ENCODE assay signal across 12 cellular contexts in genomic region chr13:50527612-50528509, GRCh38.
A peak's percentile ranks its signal among the peaks of the same experiment; 100 is the strongest.
DNase-seq lines count a peak whose midpoint lies in the region; ATAC-seq and TF ChIP-seq lines count a peak whose summit lies in the region.
"Had no signal": no experiment of that assay in that cellular context is flagged by ENCODE, and none has a peak within 500 bp of the region (broad histone marks: within the 10 kb centered on the region; RNA-seq: fewer than 3 reads in every experiment).

No MANE protein-coding gene starts in this region.

- peaks cover 59% of the 10 kb centered on the region for H3K4me1 Mint-ChIP-seq in nephron
- H3K4me1 Mint-ChIP-seq in CD8-positive, alpha-beta T cell (ENCODE audit: low read depth) = peaks cover 23% of the 10 kb centered on the region

- H3K9me2 ChIP-seq in Karpas-422 (replicated peaks; ENCODE audit: insufficient read depth, low read length) = no peaks in the 10 kb centered on the region
- H3K9me2 ChIP-seq in SK-N-SH = no peaks in the 10 kb centered on the region

- no peak overlapping the region for H3K4me3 Mint-ChIP-seq in nephron
- no peak overlapping the region for H3K4me3 Mint-ChIP-seq in CD8-positive, alpha-beta T cell

- H3K4me1 ChIP-seq in Karpas-422 (ENCODE audit: low read length) = peaks cover 89% of the 10 kb centered on the region
- peaks cover 10 to 20% of the 10 kb centered on the region in 2 experiments; a peak in 3 of 4 replicates for H3K4me1 ChIP-seq in SK-N-SH (ENCODE audit: control insufficient read depth in 1 of 2, insufficient read depth in 2 of 2, low read depth in 1 of 2, low read length in 1 of 2)
- no peaks in the 10 kb centered on the region for H3K4me1 ChIP-seq in CD8-positive, alpha-beta T cell (ENCODE audit: insufficient read depth, low read length)

- H3K27me3 Mint-ChIP-seq in nephron (ENCODE audit: low read depth) = no peaks in the 10 kb centered on the region
- H3K27me3 Mint-ChIP-seq in CD8-positive, alpha-beta T cell (ENCODE audit: low read depth) = peaks cover 2% of the 10 kb centered on the region

- H3K9ac ChIP-seq in Karpas-422 (ENCODE audit: low read length) = peak overlapping the region; percentile 70
- no peak overlapping the region for H3K9ac ChIP-seq in SK-N-SH

- H2AFZ ChIP-seq in Karpas-422 (ENCODE audit: low read length) = peak overlapping the region; percentile 58; the same call in 1 of the 2 replicates
- H2AFZ ChIP-seq in SK-N-SH (ENCODE audit: low read depth) = no peak overlapping the region

- no peaks in the 10 kb centered on the region for H3K27me3 ChIP-seq in Karpas-422 (ENCODE audit: low read length)
- no peaks in the 10 kb centered on the region for H3K27me3 ChIP-seq in SK-N-SH (ENCODE audit: insufficient read depth)
- no peaks in the 10 kb centered on the region for H3K27me3 ChIP-seq in CD8-positive, alpha-beta T cell (ENCODE audit: insufficient read depth, low read length)
- H3K27me3 ChIP-seq: right lobe of liver had no signal

- H3K9me3 Mint-ChIP-seq in nephron = no peaks in the 10 kb centered on the region
- no peaks in the 10 kb centered on the region for H3K9me3 Mint-ChIP-seq in CD8-positive, alpha-beta T cell

- peak overlapping the region; percentile 88 to 90 (median 90) for H3K27ac Mint-ChIP-seq in nephron
- no peak overlapping the region for H3K27ac Mint-ChIP-seq in CD8-positive, alpha-beta T cell

- H3F3A ChIP-seq in SK-N-SH (replicated peaks; ENCODE audit: insufficient read depth) = no peaks in the 10 kb centered on the region

- intact Hi-C loops in CD8-positive, alpha-beta T cell (cut with DNase I, micrococcal nuclease) = no loop called here

- H3K27ac ChIP-seq in Karpas-422 (ENCODE audit: low read length) (peak overlapping the region; percentile 96), angular gyrus (ENCODE audit: low read depth, low read length) (peak overlapping the region; percentile 2), SK-N-SH (ENCODE audit: low read depth in 2 of 2, low read length in 1 of 2) (no peak overlapping the region)
- H3K27ac ChIP-seq in CD8-positive, alpha-beta T cell (ENCODE audit: low read depth, low read length) = no peak overlapping the region

- CTCF ChIA-PET in SK-N-SH (lab: Yijun Ruan, JAX) = interaction anchor here (1.3 to 3.8 kb wide), 7 partner anchors 9 to 552 kb away, joined by 3 to 14 read pairs (median 3); no protein-coding TSS in a partner anchor
- CTCF ChIA-PET in CD8-positive, alpha-beta T cell (lab: Charles Lee) = interaction anchor here (1.1 kb wide), 1 partner anchor 14 kb away, joined by 4 read pairs; no protein-coding TSS in a partner anchor

- ATAC-seq in CD8-positive, alpha-beta T cell = no peak

- TF ChIP-seq EP300 in SK-N-SH (IDR thresholded peaks at IDR 0.05; ENCODE audit: borderline replicate concordance in 1 of 2, low read depth in 1 of 2, low read length in 1 of 2) = no peak

- H3K4me2 ChIP-seq in Karpas-422 (ENCODE audit: low read depth, low read length, poor library complexity, severe bottlenecking) = peak overlapping the region; percentile 67
- H3K4me2 ChIP-seq in SK-N-SH = no peak overlapping the region

- no peak for TF ChIP-seq CTCF in nephron (IDR thresholded peaks at IDR 0.05; ENCODE audit: unreplicated experiment in 3 of 3)
- TF ChIP-seq CTCF in SK-N-SH (IDR thresholded peaks at IDR 0.05) = no peak
- no peak for TF ChIP-seq CTCF in CD8-positive, alpha-beta T cell (IDR thresholded peaks at IDR 0.05)

- 91% methylated on average over 6 of the region's 9 CpGs for WGBS in SK-N-SH (ENCODE audit: low lambda C conversion rate)

- H3K79me2 ChIP-seq in Karpas-422 (ENCODE audit: low read length) = no peaks in the 10 kb centered on the region
- no peaks in the 10 kb centered on the region for H3K79me2 ChIP-seq in SK-N-SH (ENCODE audit: insufficient read depth)

- POLR2A ChIA-PET in SK-N-SH (lab: Yijun Ruan, JAX) = no interaction called here
- POLR2A ChIA-PET in CD8-positive, alpha-beta T cell (lab: Charles Lee) = no interaction called here

- H3K36me3 Mint-ChIP-seq in nephron (ENCODE audit: low read depth) = peaks cover 2% of the 10 kb centered on the region
- H3K36me3 Mint-ChIP-seq in CD8-positive, alpha-beta T cell = no peaks in the 10 kb centered on the region

- peak; percentile 42 for DNase-seq in Caki2 (ENCODE audit: low read depth)
- DNase-seq in Karpas-422 = peak; percentile 76
- no peak for DNase-seq in SK-N-SH
- DNase-seq in CD8-positive, alpha-beta T cell = no peak
- no peak for DNase-seq in OCI-M2 (lab: John Stamatoyannopoulos, UW; ENCODE audit: unreplicated experiment)
- DNase-seq in inferior parietal cortex (ENCODE audit: extremely low spot score) = no peak
- DNase-seq: DMS79, NCI-H187, right lobe of liver had no signal

- no peaks in the 10 kb centered on the region for H4K20me1 ChIP-seq in Karpas-422 (ENCODE audit: insufficient read depth, low read depth, low read length)
- no peaks in the 10 kb centered on the region for H4K20me1 ChIP-seq in SK-N-SH (ENCODE audit: insufficient read depth)

- H3K36me3 ChIP-seq in Karpas-422 (ENCODE audit: insufficient read depth, low read length) = no peaks in the 10 kb centered on the region
- H3K36me3 ChIP-seq in SK-N-SH (replicated peaks in 1 of 2; ENCODE audit: control insufficient read depth in 1 of 2, insufficient read depth in 2 of 2, low read length in 1 of 2) = no peaks in the 10 kb centered on the region
- no peaks in the 10 kb centered on the region for H3K36me3 ChIP-seq in CD8-positive, alpha-beta T cell (ENCODE audit: insufficient read depth, low read length)
- H3K36me3 ChIP-seq: HAP-1, right lobe of liver had no signal

- in situ Hi-C loops in Caki2 (cut with HindIII; ENCODE audit: low pct_unique_long_range_greater_than_20kb, low sequenced_read_pairs) = no loop called here

- H3K9me3 ChIP-seq in Karpas-422 (ENCODE audit: low read length) (no peaks in the 10 kb centered on the region; the same call in 1 of the 2 replicates), SK-N-SH (no peaks in the 10 kb centered on the region; the same call in 1 of the 2 replicates)
- H3K9me3 ChIP-seq in CD8-positive, alpha-beta T cell (ENCODE audit: low read length) = no peaks in the 10 kb centered on the region
- H3K9me3 ChIP-seq: HAP-1, right lobe of liver had no signal

- H3K4me3 ChIP-seq in Karpas-422 (ENCODE audit: low read length) = peak overlapping the region; percentile 53
- H3K4me3 ChIP-seq in SK-N-SH (ENCODE audit: low read depth in 2 of 2, low read length in 1 of 2) = no peak overlapping the region
- no peak overlapping the region for H3K4me3 ChIP-seq in CD8-positive, alpha-beta T cell (ENCODE audit: low read depth, low read length)
- H3K4me3 ChIP-seq: HAP-1, right lobe of liver had no signal

- TF ChIP-seq RAD21 in SK-N-SH (IDR thresholded peaks at IDR 0.05; ENCODE audit: low read length) = no peak

TF ChIP-seq in SK-N-SH, 30 proteins besides CTCF, POLR2A, EP300 and RAD21 (continues in another document):
- no peak for TF ChIP-seq REST (IDR thresholded peaks at IDR 0.05; ENCODE audit: low read depth, low read length)
- TF ChIP-seq GATA2 (CRISPR knock-in tag; IDR thresholded peaks at IDR 0.05) = no peak
- no peak for TF ChIP-seq USF1 (IDR thresholded peaks at IDR 0.05; ENCODE audit: borderline replicate concordance, low read depth)
- no peak for TF ChIP-seq USF2 (IDR thresholded peaks at IDR 0.05; ENCODE audit: borderline replicate concordance, low read depth, low read length)
- TF ChIP-seq MEF2A (IDR thresholded peaks at IDR 0.05; ENCODE audit: borderline replicate concordance, low read depth) = no peak
- no peak for TF ChIP-seq YY1 (IDR thresholded peaks at IDR 0.05; ENCODE audit: low read depth)
- TF ChIP-seq JUND (IDR thresholded peaks at IDR 0.05) = no peak
- no peak for TF ChIP-seq MAX (IDR thresholded peaks at IDR 0.05; ENCODE audit: low read depth)
- TF ChIP-seq CHD2 (IDR thresholded peaks at IDR 0.05; ENCODE audit: low read length, partially characterized antibody) = no peak
- TF ChIP-seq GABPA (IDR thresholded peaks at IDR 0.05; ENCODE audit: low read depth) = no peak

Comparison
In these comparisons a context has a peak if more than half of its experiments do, and no peak if none do; other contexts are left out.
1. DNase-seq: peak in Caki2 (single experiment) and Karpas-422 (single experiment); none in SK-N-SH (single experiment), CD8-positive, alpha-beta T cell (0 of 7), OCI-M2 (single experiment) and inferior parietal cortex (single experiment).
2. H3K27ac ChIP-seq: peak in Karpas-422 (single experiment) and angular gyrus (single experiment); none in SK-N-SH (0 of 2) and CD8-positive, alpha-beta T cell (single experiment).